ENCODE assay signal across 12 cellular contexts in genomic region chr1:236018885-236019453, GRCh38. TPM values are rescaled to one million over a fixed set of nuclear protein-coding genes. Genes with fewer than 3 reads are reported as not detected.
DNase-seq lines count a peak whose midpoint lies in the region; ATAC-seq and TF ChIP-seq lines count a peak whose summit lies in the region.
"Had no signal": no experiment of that assay in that cellular context is flagged by ENCODE, and none has a peak within 500 bp of the region (broad histone marks: within the 10 kb centered on the region; RNA-seq: fewer than 3 reads in every experiment).

No MANE protein-coding gene starts in this region.

- TF ChIP-seq POLR2A in ovary (IDR thresholded peaks at IDR 0.05), result peak; percentile 30

- TF ChIP-seq CTCF in colonic mucosa (IDR thresholded peaks at IDR 0.05) (no peak), left ventricle myocardium inferior (IDR thresholded peaks at IDR 0.05; ENCODE audit: borderline replicate concordance) (no peak), ovary (IDR thresholded peaks at IDR 0.05) (no peak), endodermal cell (conservative IDR thresholded peaks at IDR 0.05) (no peak)

- H3K9me3 ChIP-seq in colonic mucosa (no peaks in the 10 kb centered on the region), left ventricle myocardium inferior (replicated peaks) (no peaks in the 10 kb centered on the region), ovary (no peaks in the 10 kb centered on the region), endodermal cell (ENCODE audit: control insufficient read depth, low read length) (no peaks in the 10 kb centered on the region)

- H3K36me3 Mint-ChIP-seq in endodermal cell (ENCODE audit: low read depth), result peaks cover 2% of the 10 kb centered on the region
- H3K36me3 Mint-ChIP-seq: naive B cell had no signal

- 16 to 32% (median 20%) methylated on average over 5 of the region's 5 CpGs for WGBS in ovary, 3 donors
- 76 to 90% methylated on average over 5 of the region's 5 CpGs for WGBS in endodermal cell (ENCODE audit: insufficient coverage in 1 of 2, insufficient read length in 1 of 2), 2 experiments

- H3K4me1 ChIP-seq in colonic mucosa, result no peaks in the 10 kb centered on the region
- H3K4me1 ChIP-seq in left ventricle myocardium inferior, result peaks cover 88% of the 10 kb centered on the region
- peaks cover 16% of the 10 kb centered on the region for H3K4me1 ChIP-seq in ovary (ENCODE audit: insufficient read depth)
- no peaks in the 10 kb centered on the region for H3K4me1 ChIP-seq in endodermal cell (ENCODE audit: control insufficient read depth, insufficient read depth, low read length)

- no peak overlapping the region for H3K27ac Mint-ChIP-seq in endodermal cell
- H3K27ac Mint-ChIP-seq: naive B cell, WTC11 had no signal

- H3K4me3 Mint-ChIP-seq in endodermal cell, result no peak overlapping the region
- H3K4me3 Mint-ChIP-seq: naive B cell, WTC11 had no signal

- no peaks in the 10 kb centered on the region for H3K9me3 Mint-ChIP-seq in endodermal cell
- H3K9me3 Mint-ChIP-seq: naive B cell, WTC11 had no signal

- no peaks in the 10 kb centered on the region for H3K27me3 Mint-ChIP-seq in endodermal cell (ENCODE audit: insufficient read depth)

- H3K27ac ChIP-seq in colonic mucosa, result peak overlapping the region; percentile 33
- peak overlapping the region; percentile 90 for H3K27ac ChIP-seq in left ventricle myocardium inferior (replicated peaks)
- H3K27ac ChIP-seq in ovary, result peak overlapping the region; percentile 58 to 81
- no peak overlapping the region for H3K27ac ChIP-seq in endodermal cell (ENCODE audit: low read depth, low read length)

- peak; percentile 48 for DNase-seq in colonic mucosa
- peak; percentile 87 for DNase-seq in left ventricle myocardium inferior
- peak; percentile 68 to 92 (median 87) for DNase-seq in ovary
- peak; percentile 75 for DNase-seq in ureter (ENCODE audit: low spot score)
- no peak for DNase-seq in AG08396 (ENCODE audit: low spot score)
- DNase-seq in stimulated activated CD4-positive, alpha-beta T cell treated with anti-CD3 and anti-CD28 coated beads, Interleukin-4, amount 100 ng/mL, for 4 hours, result no peak
- no peak for DNase-seq in endodermal cell
- DNase-seq: naive B cell; NCI-H1436 treated with DMSO at 0.1 percent for 48 hours; stimulated activated CD4-positive, alpha-beta T cell treated with anti-CD3 and anti-CD28 coated beads, Interleukin-15, amount 100 ng/mL, for 24 hours had no signal

- ATAC-seq in GM19328 (IDR thresholded peaks at IDR 0.05; ENCODE audit: unreplicated experiment), result no peak
- ATAC-seq: WTC11 had no signal

- peak; percentile 88 for TF ChIP-seq EP300 in ovary (IDR thresholded peaks at IDR 0.05)

- intact Hi-C loops in colonic mucosa (cut with DNase I), result no loop called here
- intact Hi-C loops in left ventricle myocardium inferior (cut with micrococcal nuclease), result no loop called here
- intact Hi-C loops in ovary (cut with DNase I), result loop anchor here in 1 of 4 donors (2.0 kb wide), 1 partner anchor 46 kb away; the partner anchor contains the start of gene NID1

- no peak overlapping the region for H3K4me3 ChIP-seq in colonic mucosa
- no peak overlapping the region for H3K4me3 ChIP-seq in left ventricle myocardium inferior
- no peak overlapping the region for H3K4me3 ChIP-seq in ovary
- H3K4me3 ChIP-seq in endodermal cell (ENCODE audit: low read length), result no peak overlapping the region

- no peaks in the 10 kb centered on the region for H3K4me1 Mint-ChIP-seq in endodermal cell
- H3K4me1 Mint-ChIP-seq: naive B cell had no signal

- H3K27me3 ChIP-seq in colonic mucosa (no peaks in the 10 kb centered on the region), left ventricle myocardium inferior (ENCODE audit: low read depth) (no peaks in the 10 kb centered on the region), ovary (no peaks in the 10 kb centered on the region), endodermal cell (ENCODE audit: control insufficient read depth, insufficient read depth, low read length, poor library complexity, severe bottlenecking) (no peaks in the 10 kb centered on the region)

- no peak overlapping the region for H3K9ac ChIP-seq in colonic mucosa (ENCODE audit: low read depth in 2 of 2, low read length in 2 of 2)
- no peak overlapping the region for H3K9ac ChIP-seq in endodermal cell (ENCODE audit: extremely low read depth, low read length, poor library complexity, severe bottlenecking)

- H3K36me3 ChIP-seq in colonic mucosa (no peaks in the 10 kb centered on the region), left ventricle myocardium inferior (peaks cover 82% of the 10 kb centered on the region), ovary (no peaks in the 10 kb centered on the region), endodermal cell (ENCODE audit: control insufficient read depth, insufficient read depth, low read length) (no peaks in the 10 kb centered on the region)

RNA-seq across cellular contexts. Expression of gene NID1, which starts 45.9 kb away (rescaled TPM):
- total RNA-seq in colonic mucosa (10 to 100 TPM in 1 of 2 donors, 1 to 10 TPM in 1; 8.8 to 25.5 TPM), left ventricle myocardium inferior (40.4 TPM), ovary (100 to 1,000 TPM in 3 of 7 donors, 10 to 100 TPM in 4; 59.2 to 141 (median 72.0) TPM), ureter (89.3 TPM), endodermal cell (10 to 100 TPM; 12.7 to 18.3 TPM)
- 100 to 1,000 TPM in 1 of 2 donors, 10 to 100 TPM in 1; 76.4 to 147 TPM for polyA plus RNA-seq in ovary
- 23.4 TPM for polyA plus RNA-seq in endodermal cell (2013, experiment 1 of 2)
- 22.2 TPM for polyA plus RNA-seq in endodermal cell (2013, experiment 2 of 2)

Comparison
In these comparisons a context has a peak if more than half of its experiments do, and no peak if none do; other contexts are left out.
1. DNase-seq: peak in colonic mucosa (single experiment), left ventricle myocardium inferior (single experiment), ovary (5 of 5) and ureter (single experiment); none in AG08396 (single experiment), stimulated activated CD4-positive, alpha-beta T cell treated with anti-CD3 and anti-CD28 coated beads, Interleukin-4, amount 100 ng/mL, for 4 hours (0 of 2) and endodermal cell (single experiment).